In the genomic region with DNA sequence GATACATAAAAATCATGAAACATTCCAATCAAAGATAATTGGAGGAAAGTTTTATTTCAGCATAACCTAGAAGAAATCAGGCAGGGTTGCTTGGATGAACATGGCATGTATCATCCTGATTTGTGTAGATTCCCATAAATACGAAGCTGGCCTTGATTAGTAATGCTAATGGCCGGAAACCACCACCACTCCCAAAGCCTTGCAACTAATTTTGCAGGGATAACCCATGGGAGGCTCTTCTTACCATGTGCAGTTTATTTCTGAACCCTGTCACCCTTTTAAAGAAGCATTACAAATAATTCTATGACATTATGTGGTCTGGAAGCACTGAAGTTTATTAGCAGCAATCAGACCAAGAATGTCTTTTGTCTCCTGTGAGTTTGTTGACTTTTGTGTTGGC, we compare ENCODE assay signal across 16 cellular contexts.
"Had no signal": no experiment of that assay in that cellular context is flagged by ENCODE, and none has a peak within 500 bp of the region (broad histone marks: within the 10 kb centered on the region; RNA-seq: fewer than 3 reads in every experiment).

No MANE protein-coding gene starts in this region.

- H3K9me3 ChIP-seq: gastroesophageal sphincter, prostate gland, right lobe of liver, spleen, transverse colon had no signal

- H3K4me3 ChIP-seq: gastroesophageal sphincter, prostate gland, right lobe of liver, spleen, transverse colon had no signal

- H3K4me1 ChIP-seq: gastroesophageal sphincter, prostate gland, right lobe of liver, transverse colon had no signal

- H3K36me3 ChIP-seq: prostate gland had no signal

- DNase-seq: activated CD4-positive, alpha-beta T cell treated with anti-CD3 and anti-CD28 coated beads, Interleukin-2, amount 10 ng/mL, durations not matched to agents 7 days and 5 days; activated effector memory CD4-positive, alpha-beta T cell treated with Interleukin-2 at 50 U/mL for 16 hours; activated T-cell treated with anti-CD3 and anti-CD28 coated beads, Interleukin-2, amount 50 U/mL, for 1 hour; amygdala; cerebellar nuclear complex; mesendoderm; occipital lobe; right lobe of liver; spleen; stimulated activated CD4-positive, alpha-beta T cell treated with anti-CD3 and anti-CD28 coated beads, Interleukin-1b, Interleukin-23, amount 100 ng/mL, for 48 hours; transverse colon had no signal

- H3K27me3 ChIP-seq: gastroesophageal sphincter, right lobe of liver, spleen, transverse colon had no signal

- H3K27ac ChIP-seq: gastroesophageal sphincter, prostate gland, right lobe of liver, spleen, transverse colon had no signal

- ATAC-seq: activated naive CD4-positive, alpha-beta T cell treated with anti-CD3 and anti-CD28 coated beads, Interleukin-2, amount 50 U/mL, for 72 hours; gastroesophageal sphincter; right lobe of liver; stimulated activated memory B cell treated with anti-CD40 and anti-IgM and Interleukin-4, amounts not matched to agents 10 μg/mL and 1 μg/mL and 100 μg/mL, for 72 hours; WTC11 had no signal
